Comparison of ENCODE assay signal across 8 cellular contexts in genomic region chr13:46354143-46355087, GRCh38. TPM values are rescaled to one million over a fixed set of nuclear protein-coding genes. Genes with fewer than 3 reads are reported as not detected.
A peak's percentile ranks its signal among the peaks of the same experiment; 100 is the strongest.
DNase-seq lines count a peak whose midpoint lies in the region; ATAC-seq, FAIRE-seq and TF ChIP-seq lines count a peak whose summit lies in the region.

No MANE protein-coding gene starts in this region.

- peaks cover 5% of the 10 kb centered on the region for H3K9me3 Mint-ChIP-seq in activated B cell treated with CpG ODN at 0.5 μM for 24 hours

- peak; percentile 61 for ATAC-seq in DND-41 (ENCODE audit: insufficient read depth, low read depth)
- peak; percentile 74 for ATAC-seq in HG02981 (IDR thresholded peaks at IDR 0.05; ENCODE audit: unreplicated experiment)
- peak; percentile 79 for ATAC-seq in activated B cell treated with CpG ODN at 0.5 μM for 24 hours (ENCODE audit: low read depth)
- ATAC-seq in HepG2 = peak; percentile 88
- no peak for ATAC-seq in psoas muscle

- no peak overlapping the region for H2AFZ ChIP-seq in DND-41 (ENCODE audit: low read depth, low read length)
- H2AFZ ChIP-seq in HepG2 (ENCODE audit: low read length) = no peak overlapping the region

- intact Hi-C loops in activated B cell treated with CpG ODN at 0.5 μM for 24 hours (cut with micrococcal nuclease) = loop anchor here (2.0 kb wide), 2 partner anchors 14 to 16 kb away; no protein-coding TSS in a partner anchor
- intact Hi-C loops in HepG2 (cut with micrococcal nuclease; ENCODE audit: unreplicated experiment) = no loop called here
- intact Hi-C loops in psoas muscle (cut with DNase I) = no loop called here
- intact Hi-C loops in adrenal gland (cut with DNase I) = no loop called here

- H4K20me1 ChIP-seq in DND-41 (ENCODE audit: insufficient read depth, low read length) = no peaks in the 10 kb centered on the region
- no peaks in the 10 kb centered on the region for H4K20me1 ChIP-seq in HepG2 (ENCODE audit: insufficient read depth, low read length)

- POLR2A ChIA-PET in activated B cell treated with CpG ODN at 0.5 μM for 24 hours (lab: Charles Lee) = interaction anchor here (1.0 to 2.8 kb wide), 8 partner anchors 9 to 36 kb away, joined by 3 to 23 read pairs (median 5); partner anchors contain the start of gene RUBCNL
- POLR2A ChIA-PET in HepG2 (lab: Yijun Ruan, JAX) = no interaction called here

- H3K36me3 ChIP-seq in DND-41 (ENCODE audit: insufficient read depth, low read length) (peaks cover 28% of the 10 kb centered on the region), HepG2 (replicated peaks in 1 of 2; ENCODE audit: control insufficient read depth in 1 of 2, insufficient read depth in 2 of 2, low read length in 2 of 2) (no peaks in the 10 kb centered on the region), psoas muscle (ENCODE audit: insufficient read depth in 1 of 2, low read depth in 1 of 2) (no peaks in the 10 kb centered on the region), adrenal gland (replicated peaks in 1 of 2) (no peaks in the 10 kb centered on the region)

- in situ Hi-C loops in HepG2 (cut with HindIII; ENCODE audit: extremely low pct_ligation_motif_present, low pct_unique_long_range_greater_than_20kb) = no loop called here

- 20% methylated on average over 9 of the region's 9 CpGs for WGBS in HepG2 (ENCODE audit: low lambda C conversion rate)
- WGBS in psoas muscle, 3 donors = 76 to 92% (median 86%) methylated on average over 9 of the region's 9 CpGs
- 64 to 73% (median 66%) methylated on average over 9 of the region's 9 CpGs for WGBS in adrenal gland, 4 donors

- H3K79me2 ChIP-seq in DND-41 (ENCODE audit: insufficient read depth, low read length) (no peaks in the 10 kb centered on the region), HepG2 (ENCODE audit: insufficient read depth, low read length) (no peaks in the 10 kb centered on the region)

- H3K9me3 ChIP-seq in DND-41 (ENCODE audit: insufficient read depth, low read length, severe bottlenecking) (no peaks in the 10 kb centered on the region), HepG2 (ENCODE audit: low read length) (no peaks in the 10 kb centered on the region), psoas muscle (no peaks in the 10 kb centered on the region), adrenal gland (replicated peaks in 1 of 3) (no peaks in the 10 kb centered on the region)

- DNase-seq in DND-41 (no peak), activated B cell treated with CpG ODN at 0.5 μM for 24 hours (no peak), HepG2 (ENCODE audit: low spot score) (peak; percentile 68), psoas muscle (no peak), NCI-H187 treated with DMSO at 0.1 percent for 48 hours (lab: John Stamatoyannopoulos, UW) (no peak), adrenal gland (no peak)
- no peak for DNase-seq in effector CD8-positive, alpha-beta T cell (lab: John Stamatoyannopoulos, UW)

- no peak for TF ChIP-seq POLR2A in HepG2 (IDR thresholded peaks at IDR 0.05; ENCODE audit: insufficient read depth in 1 of 2, low read depth in 2 of 2, low read length in 2 of 2)
- no peak for TF ChIP-seq POLR2A in adrenal gland (IDR thresholded peaks at IDR 0.05)

- CTCF ChIA-PET in activated B cell treated with CpG ODN at 0.5 μM for 24 hours (lab: Charles Lee) (interaction anchor here (0.9 kb wide), 1 partner anchor 15 kb away, joined by 4 read pairs; no protein-coding TSS in a partner anchor), HepG2 (lab: Yijun Ruan, JAX; ENCODE audit: low intra/inter-chr PET ratio, low total read pairs) (no interaction called here)

- no TSS peak for BruUV-seq in HepG2 (replicated peaks; lab: Mats Ljungman, UMichigan)

- H3K4me3 ChIP-seq in DND-41 (ENCODE audit: low read depth in 1 of 2, low read length in 2 of 2) = no peak overlapping the region
- no peak overlapping the region for H3K4me3 ChIP-seq in HepG2 (replicated peaks in 1 of 3; ENCODE audit: insufficient read depth in 1 of 3, low read depth in 2 of 3, low read length in 3 of 3)
- H3K4me3 ChIP-seq in psoas muscle = no peak overlapping the region
- H3K4me3 ChIP-seq in adrenal gland = no peak overlapping the region

- TF ChIP-seq RAD21 in HepG2 (CRISPR knock-in tag; IDR thresholded peaks at IDR 0.05) = no peak

- FAIRE-seq in HepG2 (lab: Jason Lieb, UNC) = no peak

- peaks cover 91% of the 10 kb centered on the region for H3K36me3 Mint-ChIP-seq in activated B cell treated with CpG ODN at 0.5 μM for 24 hours (ENCODE audit: low read depth)

- no peak overlapping the region for H3K4me2 ChIP-seq in DND-41 (ENCODE audit: insufficient read depth, low read length)
- H3K4me2 ChIP-seq in HepG2 (ENCODE audit: low read depth, low read length) = no peak overlapping the region

- H3K4me1 Mint-ChIP-seq in activated B cell treated with CpG ODN at 0.5 μM for 24 hours = peaks cover 12% of the 10 kb centered on the region

- H3K27me3 ChIP-seq in DND-41 (ENCODE audit: insufficient read depth, low read length, poor library complexity) (no peaks in the 10 kb centered on the region), HepG2 (ENCODE audit: control insufficient read depth in 1 of 2, insufficient read depth in 2 of 2, low read length in 2 of 2) (no peaks in the 10 kb centered on the region; a peak in 1 of 5 replicates), psoas muscle (ENCODE audit: insufficient read depth in 3 of 3, low read length in 2 of 3) (no peaks in the 10 kb centered on the region), adrenal gland (no peaks in the 10 kb centered on the region)

- H3K4me3 Mint-ChIP-seq in activated B cell treated with CpG ODN at 0.5 μM for 24 hours = no peak overlapping the region

- TF ChIP-seq EP300 in HepG2 (IDR thresholded peaks at IDR 0.05; ENCODE audit: low read depth in 2 of 2, low read length in 2 of 2) = peak in 1 of 2 experiments; percentile 23; a peak in 1 of 4 replicates
- no peak for TF ChIP-seq EP300 in HepG2 (CRISPR knock-in tag; IDR thresholded peaks at IDR 0.05; ENCODE audit: borderline replicate concordance)

- H3K4me1 ChIP-seq in DND-41 (ENCODE audit: insufficient read depth, low read length) (no peaks in the 10 kb centered on the region), HepG2 (ENCODE audit: insufficient read depth, low read length) (peaks cover 5% of the 10 kb centered on the region; the same call in 1 of the 2 replicates), psoas muscle (no peaks in the 10 kb centered on the region), adrenal gland (replicated peaks in 1 of 2) (no peaks in the 10 kb centered on the region)

- H3K27me3 Mint-ChIP-seq in activated B cell treated with CpG ODN at 0.5 μM for 24 hours = no peaks in the 10 kb centered on the region

- H3K9ac ChIP-seq in DND-41 (ENCODE audit: low read depth, low read length) (no peak overlapping the region), HepG2 (ENCODE audit: insufficient read depth, low read depth, low read length) (no peak overlapping the region)

- H3K27ac Mint-ChIP-seq in activated B cell treated with CpG ODN at 0.5 μM for 24 hours = peak overlapping the region; percentile 83

- H3K27ac ChIP-seq in DND-41 (ENCODE audit: low read length) (no peak overlapping the region), HepG2 (ENCODE audit: extremely low read length, insufficient read depth, low read length) (no peak overlapping the region), psoas muscle (no peak overlapping the region), adrenal gland (peak overlapping the region in 1 of 5 donors; percentile 74)

- TF ChIP-seq CTCF in DND-41 (IDR thresholded peaks at IDR 0.05; ENCODE audit: borderline replicate concordance, extremely low read depth, low read length, poor library complexity, severe bottlenecking) = no peak
- no peak for TF ChIP-seq CTCF in activated B cell treated with CpG ODN at 0.5 μM for 24 hours (IDR thresholded peaks at IDR 0.05)
- no peak for TF ChIP-seq CTCF in HepG2 (CRISPR knock-in tag; IDR thresholded peaks at IDR 0.05)
- no peak for TF ChIP-seq CTCF in psoas muscle (IDR thresholded peaks at IDR 0.05)
- no peak for TF ChIP-seq CTCF in adrenal gland (IDR thresholded peaks at IDR 0.05)

TF ChIP-seq in HepG2, 621 proteins besides CTCF, POLR2A, EP300 and RAD21 (continues in another document):
- TF ChIP-seq FOXA3 (CRISPR knock-in tag; IDR thresholded peaks at IDR 0.05) = peak; percentile 84

RNA-seq across cellular contexts. Expression of gene RUBCNL, which starts 32.6 kb away (rescaled TPM):
- total RNA-seq in activated B cell treated with CpG ODN at 0.5 μM for 24 hours (133 and 168 TPM in 2 replicates), HepG2 (2016; rRNA removed; fragmentation: Illumina TruSeq; extraction: Trizol) (not detected in 2 replicates), psoas muscle (1 to 10 TPM in 3 of 4 donors, under 1 TPM in 1; 0.76 to 1.1 (median 1.1) TPM), adrenal gland (1 to 10 TPM; 1.1 to 7.9 (median 3.6) TPM)
- not detected in 2 replicates for total RNA-seq in HepG2 (2016; cell fraction: cytosol; rRNA removed; fragmentation: Illumina TruSeq; extraction: Trizol; ENCODE audit: low read depth)
- total RNA-seq in HepG2 (2016; cell fraction: insoluble cytoplasmic fraction; rRNA removed; fragmentation: Illumina TruSeq; extraction: Trizol) = not detected in 2 replicates
- not detected in 2 replicates for total RNA-seq in HepG2 (2016; cell fraction: membrane; rRNA removed; fragmentation: Illumina TruSeq; extraction: Trizol)
- total RNA-seq in HepG2 (2016; cell fraction: nucleus; rRNA removed; fragmentation: Illumina TruSeq; extraction: Trizol) = not detected in 2 replicates
- polyA plus RNA-seq in HepG2 (2011; rRNA removed) (not detected in 2 replicates), psoas muscle (under 1 TPM; 0.06 to 0.21 (median 0.09) TPM), adrenal gland (1 to 10 TPM in 2 of 3 donors, under 1 TPM in 1; 0.81 to 2.9 (median 2.3) TPM)
- polyA plus RNA-seq in HepG2 (2011; cell fraction: cytosol; rRNA removed) = not detected in 2 replicates
- polyA plus RNA-seq in HepG2 (2011; cell fraction: nucleus; rRNA removed) = not detected in 2 replicates
- polyA plus RNA-seq in HepG2 (2012) = not detected in 2 replicates
- polyA plus RNA-seq in HepG2 (2016; cell fraction: cytosol; fragmentation: Illumina TruSeq; extraction: Trizol; ENCODE audit: low read depth) = not detected in 2 replicates
- not detected in 2 replicates for polyA plus RNA-seq in HepG2 (2016; cell fraction: insoluble cytoplasmic fraction; fragmentation: Illumina TruSeq; extraction: Trizol; ENCODE audit: low read depth)
- polyA plus RNA-seq in HepG2 (2016; cell fraction: membrane; fragmentation: Illumina TruSeq; extraction: Trizol; ENCODE audit: low read depth) = not detected in 2 replicates
- not detected in 2 replicates for polyA plus RNA-seq in HepG2 (2016; cell fraction: nucleus; fragmentation: Illumina TruSeq; extraction: Trizol; ENCODE audit: insufficient read depth, low read depth)
- polyA minus RNA-seq in HepG2 (2011; rRNA and poly(A)+ RNA removed; ENCODE audit: low replicate concordance) = 0.36 TPM in 1 of 2 replicates, not detected in the other
- not detected in 2 replicates for polyA minus RNA-seq in HepG2 (2011; cell fraction: cytosol; rRNA and poly(A)+ RNA removed)
- polyA minus RNA-seq in HepG2 (2011; cell fraction: nucleus; rRNA and poly(A)+ RNA removed) = not detected in 2 replicates

Comparison
In these comparisons a context has a peak if more than half of its experiments do, and no peak if none do; other contexts are left out.
1. ATAC-seq: peak in DND-41 (single experiment), HG02981 (single experiment), activated B cell treated with CpG ODN at 0.5 μM for 24 hours (single experiment) and HepG2 (single experiment); none in psoas muscle (0 of 4).
2. RNA of gene RUBCNL, which starts 32.6 kb away (total RNA-seq): 133 to 168 TPM in activated B cell treated with CpG ODN at 0.5 μM for 24 hours; 1.1 to 7.9 TPM in adrenal gland, 0.76 to 1.1 TPM in psoas muscle and not detected in HepG2; every median in the first group is over 10 times any median in the second.